In genomic region chr9:136925414-136926153, GRCh38 we compare ENCODE assay signal across 25 cellular contexts. TPM values are rescaled to one million over a fixed set of nuclear protein-coding genes. Genes with fewer than 3 reads are reported as not detected.
DNase-seq lines count a peak whose midpoint lies in the region; ATAC-seq and TF ChIP-seq lines count a peak whose summit lies in the region.
"Had no signal": no experiment of that assay in that cellular context is flagged by ENCODE, and none has a peak within 500 bp of the region (broad histone marks: within the 10 kb centered on the region; RNA-seq: fewer than 3 reads in every experiment).

No MANE protein-coding gene starts in this region.

- H3K4me3 ChIP-seq in Loucy (ENCODE audit: low read length, poor library complexity, severe bottlenecking) = no peak overlapping the region
- H3K4me3 ChIP-seq: A549, SJCRH30, smooth muscle cell, tibial nerve had no signal

- no peak overlapping the region for H3K9ac ChIP-seq in Loucy (ENCODE audit: low read depth, low read length, poor library complexity, severe bottlenecking)

- no peaks in the 10 kb centered on the region for H3K9me2 ChIP-seq in Loucy (replicated peaks; ENCODE audit: low read depth, low read length)

- peaks cover 27% of the 10 kb centered on the region for H3K36me3 Mint-ChIP-seq in activated naive CD4-positive, alpha-beta T cell treated with anti-CD3 and anti-CD28 coated beads, Interleukin-2, amount 10 ng/mL, durations not matched to agents 7 days and 5 days
- H3K36me3 Mint-ChIP-seq in stimulated activated naive B cell treated with anti-CD40 and anti-IgM and Interleukin-4, amounts not matched to agents 10 μg/mL and 1 μg/mL and 100 μg/mL, for 72 hours = peaks cover 38 to 61% of the 10 kb centered on the region in 2 donors
- H3K36me3 Mint-ChIP-seq in natural killer cell treated with Interleukin-12 subunit alpha and Interleukin-12 subunit beta and Interleukin-15 and Interleukin-18, amount 100 ng/mL, for 72 hours = peaks cover 6% of the 10 kb centered on the region

- peaks cover 61% of the 10 kb centered on the region; the same call in 1 of the 2 replicates for H3K36me3 ChIP-seq in Loucy (ENCODE audit: insufficient read depth, low read length)

- H3K4me3 Mint-ChIP-seq in activated naive CD4-positive, alpha-beta T cell treated with anti-CD3 and anti-CD28 coated beads, Interleukin-2, amount 10 ng/mL, durations not matched to agents 7 days and 5 days = no peak overlapping the region
- no peak overlapping the region for H3K4me3 Mint-ChIP-seq in stimulated activated naive B cell treated with anti-CD40 and anti-IgM and Interleukin-4, amounts not matched to agents 10 μg/mL and 1 μg/mL and 100 μg/mL, for 72 hours
- H3K4me3 Mint-ChIP-seq in natural killer cell treated with Interleukin-12 subunit alpha and Interleukin-12 subunit beta and Interleukin-15 and Interleukin-18, amount 100 ng/mL, for 72 hours = no peak overlapping the region
- H3K4me3 Mint-ChIP-seq: activated T-helper 17 cell treated with anti-CD3 and anti-CD28 coated beads, Interleukin-2, amount 50 U/mL, for 72 hours; memory B cell; naive thymus-derived CD8-positive, alpha-beta T cell had no signal

- H3K27me3 ChIP-seq in Loucy (ENCODE audit: insufficient read depth, low read length, poor library complexity, severe bottlenecking) = no peaks in the 10 kb centered on the region
- H3K27me3 ChIP-seq: SJCRH30, tibial nerve had no signal

- CTCF ChIA-PET in activated naive CD4-positive, alpha-beta T cell treated with anti-CD3 and anti-CD28 coated beads, Interleukin-2, amount 10 ng/mL, durations not matched to agents 7 days and 5 days (lab: Charles Lee) = interaction anchor here (0.9 to 1.1 kb wide), 2 partner anchors 9 to 14 kb away, joined by 3 read pairs; no protein-coding TSS in a partner anchor

- H3K27me3 Mint-ChIP-seq in activated naive CD4-positive, alpha-beta T cell treated with anti-CD3 and anti-CD28 coated beads, Interleukin-2, amount 10 ng/mL, durations not matched to agents 7 days and 5 days = no peaks in the 10 kb centered on the region
- H3K27me3 Mint-ChIP-seq in stimulated activated naive B cell treated with anti-CD40 and anti-IgM and Interleukin-4, amounts not matched to agents 10 μg/mL and 1 μg/mL and 100 μg/mL, for 72 hours = no peaks in the 10 kb centered on the region
- H3K27me3 Mint-ChIP-seq in natural killer cell treated with Interleukin-12 subunit alpha and Interleukin-12 subunit beta and Interleukin-15 and Interleukin-18, amount 100 ng/mL, for 72 hours = no peaks in the 10 kb centered on the region
- H3K27me3 Mint-ChIP-seq: activated T-helper 17 cell treated with anti-CD3 and anti-CD28 coated beads, Interleukin-2, amount 50 U/mL, for 72 hours; memory B cell; naive thymus-derived CD8-positive, alpha-beta T cell had no signal

- peak overlapping the region; percentile 58 for H3K27ac Mint-ChIP-seq in activated naive CD4-positive, alpha-beta T cell treated with anti-CD3 and anti-CD28 coated beads, Interleukin-2, amount 10 ng/mL, durations not matched to agents 7 days and 5 days
- H3K27ac Mint-ChIP-seq in stimulated activated naive B cell treated with anti-CD40 and anti-IgM and Interleukin-4, amounts not matched to agents 10 μg/mL and 1 μg/mL and 100 μg/mL, for 72 hours = peak overlapping the region; percentile 71
- no peak overlapping the region for H3K27ac Mint-ChIP-seq in natural killer cell treated with Interleukin-12 subunit alpha and Interleukin-12 subunit beta and Interleukin-15 and Interleukin-18, amount 100 ng/mL, for 72 hours
- H3K27ac Mint-ChIP-seq: memory B cell had no signal

- no peaks in the 10 kb centered on the region for H3K9me3 ChIP-seq in Loucy (ENCODE audit: insufficient read depth, low read depth, low read length)
- H3K9me3 ChIP-seq: A549, SJCRH30, tibial nerve had no signal

- no peak for DNase-seq in activated naive CD4-positive, alpha-beta T cell treated with anti-CD3 and anti-CD28 coated beads, Interleukin-2, amount 10 ng/mL, durations not matched to agents 7 days and 5 days
- DNase-seq in activated naive CD4-positive, alpha-beta T cell (lab: John Stamatoyannopoulos, UW) = no peak
- peak; percentile 59 for DNase-seq in left ventricle myocardium superior
- no peak for DNase-seq in stimulated activated naive B cell treated with anti-CD40 and anti-IgM and Interleukin-4, amounts not matched to agents 10 μg/mL and 1 μg/mL and 100 μg/mL, for 72 hours
- no peak for DNase-seq in ureter (ENCODE audit: low spot score)
- DNase-seq in natural killer cell treated with Interleukin-12 subunit alpha and Interleukin-12 subunit beta and Interleukin-15 and Interleukin-18, amount 100 ng/mL, for 72 hours (ENCODE audit: low spot score) = no peak
- DNase-seq in HPDE6-E6E7 (ENCODE audit: extremely low spot score) = no peak
- DNase-seq: activated CD4-positive, CD25-positive, alpha-beta regulatory T cell; C1 segment of cervical spinal cord; central memory CD4-positive, alpha-beta T cell; DMS153; effector memory CD4-positive, alpha-beta T cell; naive thymus-derived CD8-positive, alpha-beta T cell; NCI-H1105 treated with DMSO at 0.1 percent for 48 hours; NCI-H524; SJCRH30; stimulated activated CD4-positive, alpha-beta T cell treated with anti-CD3 and anti-CD28 coated beads, Interleukin-4, amount 100 ng/mL, for 4 hours; T-helper 2 cell had no signal

- no peak overlapping the region for H3K4me2 ChIP-seq in Loucy (ENCODE audit: low read depth, low read length, poor library complexity, severe bottlenecking)
- H3K4me2 ChIP-seq: A549, smooth muscle cell had no signal

- 0 out of 2 replicates have a peak, but pooled peaks have one; percentile 20 for TF ChIP-seq CTCF in Loucy (conservative IDR thresholded peaks at IDR 0.05; ENCODE audit: low read length)

- ATAC-seq in left ventricle myocardium superior = peak; percentile 2
- no peak for ATAC-seq in stimulated activated naive B cell treated with anti-CD40 and anti-IgM and Interleukin-4, amounts not matched to agents 10 μg/mL and 1 μg/mL and 100 μg/mL, for 72 hours (replicated peaks)
- ATAC-seq in natural killer cell treated with Interleukin-12 subunit alpha and Interleukin-12 subunit beta and Interleukin-15 and Interleukin-18, amount 100 ng/mL, for 72 hours = no peak
- ATAC-seq: activated T-helper 17 cell treated with anti-CD3 and anti-CD28 coated beads, Interleukin-2, amount 50 U/mL, for 72 hours; naive thymus-derived CD8-positive, alpha-beta T cell had no signal

- intact Hi-C loops in left ventricle myocardium superior (cut with micrococcal nuclease) = no loop called here

- peaks cover 7% of the 10 kb centered on the region for H3K4me1 Mint-ChIP-seq in activated naive CD4-positive, alpha-beta T cell treated with anti-CD3 and anti-CD28 coated beads, Interleukin-2, amount 10 ng/mL, durations not matched to agents 7 days and 5 days
- H3K4me1 Mint-ChIP-seq in stimulated activated naive B cell treated with anti-CD40 and anti-IgM and Interleukin-4, amounts not matched to agents 10 μg/mL and 1 μg/mL and 100 μg/mL, for 72 hours = peaks cover 8 to 12% of the 10 kb centered on the region in 2 donors
- H3K4me1 Mint-ChIP-seq in natural killer cell treated with Interleukin-12 subunit alpha and Interleukin-12 subunit beta and Interleukin-15 and Interleukin-18, amount 100 ng/mL, for 72 hours (ENCODE audit: low read depth in 2 of 2) = peaks cover 5 to 18% of the 10 kb centered on the region in 2 donors

- no peaks in the 10 kb centered on the region for H3K9me3 Mint-ChIP-seq in activated naive CD4-positive, alpha-beta T cell treated with anti-CD3 and anti-CD28 coated beads, Interleukin-2, amount 10 ng/mL, durations not matched to agents 7 days and 5 days
- H3K9me3 Mint-ChIP-seq in stimulated activated naive B cell treated with anti-CD40 and anti-IgM and Interleukin-4, amounts not matched to agents 10 μg/mL and 1 μg/mL and 100 μg/mL, for 72 hours = no peaks in the 10 kb centered on the region
- no peaks in the 10 kb centered on the region for H3K9me3 Mint-ChIP-seq in natural killer cell treated with Interleukin-12 subunit alpha and Interleukin-12 subunit beta and Interleukin-15 and Interleukin-18, amount 100 ng/mL, for 72 hours
- H3K9me3 Mint-ChIP-seq: activated T-helper 17 cell treated with anti-CD3 and anti-CD28 coated beads, Interleukin-2, amount 50 U/mL, for 72 hours; memory B cell; naive thymus-derived CD8-positive, alpha-beta T cell had no signal

- no peaks in the 10 kb centered on the region for H3K79me2 ChIP-seq in Loucy (ENCODE audit: insufficient read depth, low read length)

- H4K20me1 ChIP-seq in Loucy (ENCODE audit: insufficient read depth, low read length, poor library complexity, severe bottlenecking) = no peaks in the 10 kb centered on the region

- no peaks in the 10 kb centered on the region for H3F3A ChIP-seq in Loucy (ENCODE audit: low read depth)

- H3K4me1 ChIP-seq in Loucy (ENCODE audit: insufficient read depth, low read length, poor library complexity, severe bottlenecking) = no peaks in the 10 kb centered on the region
- H3K4me1 ChIP-seq: SJCRH30 had no signal

- H2AFZ ChIP-seq in Loucy (ENCODE audit: low read length) = no peak overlapping the region

RNA-seq across cellular contexts. Expression of gene FBXW5, which starts 19.0 kb away (rescaled TPM):
- total RNA-seq in left ventricle myocardium superior (162 TPM), ureter (62.4 TPM)
- total RNA-seq in natural killer cell treated with Interleukin-12 subunit alpha and Interleukin-12 subunit beta and Interleukin-15 and Interleukin-18, amount 100 ng/mL, for 72 hours = 100 to 1,000 TPM; 102 to 155 TPM

RNA-seq across cellular contexts. Expression of gene C8G, which starts 19.5 kb away (rescaled TPM):
- total RNA-seq in left ventricle myocardium superior = 2.2 TPM
- total RNA-seq in ureter = 1.6 TPM
- 1 to 10 TPM; 2.4 to 2.5 TPM for total RNA-seq in natural killer cell treated with Interleukin-12 subunit alpha and Interleukin-12 subunit beta and Interleukin-15 and Interleukin-18, amount 100 ng/mL, for 72 hours
- total RNA-seq: LHCN-M2, SJCRH30, smooth muscle cell had no signal

RNA-seq across cellular contexts. Expression of gene LCN12, which starts 26.5 kb away (rescaled TPM):
- total RNA-seq in left ventricle myocardium superior (3.6 TPM), ureter (3.4 TPM)
- total RNA-seq in natural killer cell treated with Interleukin-12 subunit alpha and Interleukin-12 subunit beta and Interleukin-15 and Interleukin-18, amount 100 ng/mL, for 72 hours = 1 to 10 TPM; 2.0 to 2.2 TPM
- total RNA-seq: LHCN-M2, SJCRH30, smooth muscle cell had no signal

RNA-seq across cellular contexts. Expression of gene TRAF2, which starts 39.3 kb away (rescaled TPM):
- total RNA-seq in left ventricle myocardium superior = 11.4 TPM
- 16.4 TPM for total RNA-seq in ureter
- total RNA-seq in natural killer cell treated with Interleukin-12 subunit alpha and Interleukin-12 subunit beta and Interleukin-15 and Interleukin-18, amount 100 ng/mL, for 72 hours = 100 to 1,000 TPM in 1 of 2 donors, 10 to 100 TPM in 1; 55.7 to 107 TPM

RNA-seq across cellular contexts. Expression of gene PTGDS, which starts 51.7 kb away (rescaled TPM):
- total RNA-seq in left ventricle myocardium superior (5,424 TPM), ureter (111 TPM)
- total RNA-seq in natural killer cell treated with Interleukin-12 subunit alpha and Interleukin-12 subunit beta and Interleukin-15 and Interleukin-18, amount 100 ng/mL, for 72 hours = 1 to 10 TPM; 1.7 to 4.4 TPM
- total RNA-seq: SJCRH30 had no signal

Comparison
In these comparisons a context has a peak if more than half of its experiments do, and no peak if none do; other contexts are left out.
1. H3K27ac Mint-ChIP-seq: peak in activated naive CD4-positive, alpha-beta T cell treated with anti-CD3 and anti-CD28 coated beads, Interleukin-2, amount 10 ng/mL, durations not matched to agents 7 days and 5 days (single experiment) and stimulated activated naive B cell treated with anti-CD40 and anti-IgM and Interleukin-4, amounts not matched to agents 10 μg/mL and 1 μg/mL and 100 μg/mL, for 72 hours (single experiment); none in natural killer cell treated with Interleukin-12 subunit alpha and Interleukin-12 subunit beta and Interleukin-15 and Interleukin-18, amount 100 ng/mL, for 72 hours (0 of 2).